In genomic region chrX:135437867-135438733, GRCh38 we compare ENCODE assay signal across 22 cellular contexts. TPM values are rescaled to one million over a fixed set of nuclear protein-coding genes. Genes with fewer than 3 reads are reported as not detected.
A peak's percentile ranks its signal among the peaks of the same experiment; 100 is the strongest.
DNase-seq lines count a peak whose midpoint lies in the region; ATAC-seq, FAIRE-seq and TF ChIP-seq lines count a peak whose summit lies in the region.
"Had no signal": no experiment of that assay in that cellular context is flagged by ENCODE, and none has a peak within 500 bp of the region (broad histone marks: within the 10 kb centered on the region; RNA-seq: fewer than 3 reads in every experiment).

No MANE protein-coding gene starts in this region.

- ATAC-seq in HepG2 (peak; percentile 95), GM19467 (IDR thresholded peaks at IDR 0.05; ENCODE audit: unreplicated experiment) (no peak)
- ATAC-seq in stimulated activated naive CD8-positive, alpha-beta T cell treated with anti-CD3 and anti-CD28 coated beads, Interleukin-15, Interleukin-2, amounts not matched to agents 100 U/mL and 50 U/mL, for 24 hours: no peak
- ATAC-seq: effector memory CD8-positive, alpha-beta T cell; gastrocnemius medialis had no signal

- intact Hi-C loops in HepG2 (cut with micrococcal nuclease; ENCODE audit: unreplicated experiment): no loop called here

- no peak overlapping the region for H3K9ac ChIP-seq in HepG2 (ENCODE audit: insufficient read depth, low read depth, low read length)

- no CpG with 5 or more reads among the region's 28 CpGs for WGBS in HepG2 (ENCODE audit: low lambda C conversion rate)

- no peak overlapping the region for H2AFZ ChIP-seq in HepG2 (ENCODE audit: low read length)

- no peaks in the 10 kb centered on the region for H3K27me3 ChIP-seq in HL-60 (ENCODE audit: insufficient read depth, poor library complexity, severe bottlenecking)
- no peaks in the 10 kb centered on the region for H3K27me3 ChIP-seq in HepG2 (ENCODE audit: control insufficient read depth in 1 of 2, insufficient read depth in 2 of 2, low read length in 2 of 2)
- H3K27me3 ChIP-seq: gastrocnemius medialis had no signal

- no peak for TF ChIP-seq RAD21 in HepG2 (CRISPR knock-in tag; IDR thresholded peaks at IDR 0.05)

- no peaks in the 10 kb centered on the region for H4K20me1 ChIP-seq in HepG2 (ENCODE audit: insufficient read depth, low read length)

- CTCF ChIA-PET in HepG2 (lab: Yijun Ruan, JAX; ENCODE audit: low intra/inter-chr PET ratio, low total read pairs): no interaction called here

- FAIRE-seq in HepG2 (lab: Jason Lieb, UNC): no peak
- FAIRE-seq: GM19239, RCC 7860, TTC549 had no signal

- H3K79me2 ChIP-seq in HepG2 (ENCODE audit: insufficient read depth, low read length): no peaks in the 10 kb centered on the region

- no peak for TF ChIP-seq POLR2A in HepG2 (IDR thresholded peaks at IDR 0.05; ENCODE audit: insufficient read depth in 1 of 2, low read depth in 2 of 2, low read length in 2 of 2)

- in situ Hi-C loops in HepG2 (cut with HindIII; ENCODE audit: extremely low pct_ligation_motif_present, low pct_unique_long_range_greater_than_20kb): no loop called here

- no peak for TF ChIP-seq EP300 in HepG2 (IDR thresholded peaks at IDR 0.05; ENCODE audit: low read depth in 2 of 2, low read length in 2 of 2)
- TF ChIP-seq EP300 in HepG2 (CRISPR knock-in tag; IDR thresholded peaks at IDR 0.05; ENCODE audit: borderline replicate concordance): no peak

- peak; percentile 23 for TF ChIP-seq CTCF in HL-60 (IDR thresholded peaks at IDR 0.05; ENCODE audit: insufficient read depth, low read length)
- peak; percentile 61 for TF ChIP-seq CTCF in HepG2 (CRISPR knock-in tag; IDR thresholded peaks at IDR 0.05)

- no peak overlapping the region for H3K27ac ChIP-seq in HL-60 (replicated peaks)
- H3K27ac ChIP-seq in HepG2 (ENCODE audit: extremely low read length, insufficient read depth, low read length): no peak overlapping the region
- H3K27ac ChIP-seq: breast epithelium, gastrocnemius medialis, thoracic aorta had no signal

- no peak overlapping the region for H3K4me3 ChIP-seq in HL-60 (replicated peaks; ENCODE audit: insufficient read depth, low read length)
- H3K4me3 ChIP-seq in HepG2 (replicated peaks in 1 of 3; ENCODE audit: insufficient read depth in 1 of 3, low read depth in 2 of 3, low read length in 3 of 3): no peak overlapping the region
- H3K4me3 ChIP-seq: breast epithelium, gastrocnemius medialis, smooth muscle cell, thoracic aorta had no signal

- no peak overlapping the region for H3K4me2 ChIP-seq in HepG2 (ENCODE audit: low read depth, low read length)
- H3K4me2 ChIP-seq: smooth muscle cell had no signal

- H3K36me3 ChIP-seq in HepG2 (replicated peaks in 1 of 2; ENCODE audit: control insufficient read depth in 1 of 2, insufficient read depth in 2 of 2, low read length in 2 of 2): no peaks in the 10 kb centered on the region
- H3K36me3 ChIP-seq: breast epithelium, gastrocnemius medialis, thoracic aorta had no signal

- POLR2A ChIA-PET in HepG2 (lab: Yijun Ruan, JAX): no interaction called here

- DNase-seq in ELF-1 (ENCODE audit: low read depth, low spot score) (peak; percentile 51), HL-60 (ENCODE audit: low read depth in 1 of 2, low spot score in 1 of 2) (no peak), RPMI8226 (peak; percentile 65), HepG2 (ENCODE audit: low spot score) (peak; percentile 2)
- no peak for DNase-seq in stimulated activated CD4-positive, alpha-beta T cell treated with anti-CD3 and anti-CD28 coated beads, Interleukin-4, amount 100 ng/mL, for 24 hours
- DNase-seq in activated naive CD4-positive, alpha-beta T cell treated with anti-CD3 and anti-CD28 coated beads, Interleukin-2, amount 50 U/mL, for 16 hours: no peak
- DNase-seq in stimulated activated naive CD8-positive, alpha-beta T cell treated with anti-CD3 and anti-CD28 coated beads, Interleukin-15, Interleukin-2, amounts not matched to agents 100 U/mL and 50 U/mL, for 24 hours: no peak
- DNase-seq: activated CD8-positive, alpha-beta memory T cell treated with anti-CD3 and anti-CD28 coated beads for 24 hours; activated naive CD4-positive, alpha-beta T cell; CD4-positive, alpha-beta T cell; effector memory CD8-positive, alpha-beta T cell; gastrocnemius medialis; immature natural killer cell; mesenchymal stem cell; NCI-H1436 treated with DMSO at 0.1 percent for 48 hours had no signal

- H3K4me1 ChIP-seq in HepG2 (ENCODE audit: insufficient read depth, low read length): no peaks in the 10 kb centered on the region
- H3K4me1 ChIP-seq: breast epithelium, gastrocnemius medialis had no signal

- H3K9me3 ChIP-seq in HepG2 (ENCODE audit: low read length): no peaks in the 10 kb centered on the region
- H3K9me3 ChIP-seq: breast epithelium, gastrocnemius medialis, thoracic aorta had no signal

- BruUV-seq in HepG2 (replicated peaks; lab: Mats Ljungman, UMichigan): no TSS peak

TF ChIP-seq in HepG2, 621 proteins besides CTCF, POLR2A, EP300 and RAD21:
- TF ChIP-seq RBM22 (optimal IDR thresholded peaks at IDR 0.05; ENCODE audit: low read length) (no peak), WIZ (CRISPR knock-in tag; IDR thresholded peaks at IDR 0.05) (no peak), ARNT (IDR thresholded peaks at IDR 0.05) (no peak), STAG1 (CRISPR knock-in tag; IDR thresholded peaks at IDR 0.05) (peak; percentile 10; the same call in 1 of the 2 replicates), CAMTA2 (CRISPR knock-in tag; IDR thresholded peaks at IDR 0.05; ENCODE audit: borderline replicate concordance) (no peak), ZNF550 (CRISPR knock-in tag; IDR thresholded peaks at IDR 0.05; ENCODE audit: borderline replicate concordance) (no peak), SETDB1 (CRISPR knock-in tag; IDR thresholded peaks at IDR 0.05; ENCODE audit: borderline replicate concordance) (no peak), MTERF4 (CRISPR knock-in tag; IDR thresholded peaks at IDR 0.05) (no peak)

RNA-seq across cellular contexts. Expression of gene SMIM10L2A, which starts 16.4 kb away (rescaled TPM):
- total RNA-seq in HepG2 (2016; rRNA removed; fragmentation: Illumina TruSeq; extraction: Trizol): not detected in 2 replicates
- total RNA-seq in HepG2 (2016; cell fraction: cytosol; rRNA removed; fragmentation: Illumina TruSeq; extraction: Trizol; ENCODE audit: low read depth): not detected in 2 replicates
- not detected in 2 replicates for total RNA-seq in HepG2 (2016; cell fraction: insoluble cytoplasmic fraction; rRNA removed; fragmentation: Illumina TruSeq; extraction: Trizol)
- not detected in 2 replicates for total RNA-seq in HepG2 (2016; cell fraction: membrane; rRNA removed; fragmentation: Illumina TruSeq; extraction: Trizol)
- not detected in 2 replicates for total RNA-seq in HepG2 (2016; cell fraction: nucleus; rRNA removed; fragmentation: Illumina TruSeq; extraction: Trizol)
- polyA plus RNA-seq in HepG2 (2011; rRNA removed): not detected in 2 replicates
- polyA plus RNA-seq in HepG2 (2011; cell fraction: cytosol; rRNA removed): not detected in 2 replicates
- not detected in 2 replicates for polyA plus RNA-seq in HepG2 (2011; cell fraction: nucleus; rRNA removed)
- not detected in 2 replicates for polyA plus RNA-seq in HepG2 (2012)
- polyA plus RNA-seq in HepG2 (2016; cell fraction: cytosol; fragmentation: Illumina TruSeq; extraction: Trizol; ENCODE audit: low read depth): not detected in 2 replicates
- polyA plus RNA-seq in HepG2 (2016; cell fraction: insoluble cytoplasmic fraction; fragmentation: Illumina TruSeq; extraction: Trizol; ENCODE audit: low read depth): not detected in 2 replicates
- not detected in 2 replicates for polyA plus RNA-seq in HepG2 (2016; cell fraction: membrane; fragmentation: Illumina TruSeq; extraction: Trizol; ENCODE audit: low read depth)
- polyA plus RNA-seq in HepG2 (2016; cell fraction: nucleus; fragmentation: Illumina TruSeq; extraction: Trizol; ENCODE audit: insufficient read depth, low read depth): not detected in 2 replicates
- 0.02 TPM in 1 of 2 replicates, not detected in the other for polyA minus RNA-seq in HepG2 (2011; rRNA and poly(A)+ RNA removed; ENCODE audit: low replicate concordance)
- polyA minus RNA-seq in HepG2 (2011; cell fraction: cytosol; rRNA and poly(A)+ RNA removed): not detected in 2 replicates
- polyA minus RNA-seq in HepG2 (2011; cell fraction: nucleus; rRNA and poly(A)+ RNA removed): not detected in 2 replicates

Comparison
In these comparisons a context has a peak if more than half of its experiments do, and no peak if none do; other contexts are left out.
1. DNase-seq: peak in ELF-1 (single experiment), RPMI8226 (single experiment) and HepG2 (single experiment); none in HL-60 (0 of 2), stimulated activated CD4-positive, alpha-beta T cell treated with anti-CD3 and anti-CD28 coated beads, Interleukin-4, amount 100 ng/mL, for 24 hours (single experiment), activated naive CD4-positive, alpha-beta T cell treated with anti-CD3 and anti-CD28 coated beads, Interleukin-2, amount 50 U/mL, for 16 hours (single experiment) and stimulated activated naive CD8-positive, alpha-beta T cell treated with anti-CD3 and anti-CD28 coated beads, Interleukin-15, Interleukin-2, amounts not matched to agents 100 U/mL and 50 U/mL, for 24 hours (single experiment).